In the genomic region with DNA sequence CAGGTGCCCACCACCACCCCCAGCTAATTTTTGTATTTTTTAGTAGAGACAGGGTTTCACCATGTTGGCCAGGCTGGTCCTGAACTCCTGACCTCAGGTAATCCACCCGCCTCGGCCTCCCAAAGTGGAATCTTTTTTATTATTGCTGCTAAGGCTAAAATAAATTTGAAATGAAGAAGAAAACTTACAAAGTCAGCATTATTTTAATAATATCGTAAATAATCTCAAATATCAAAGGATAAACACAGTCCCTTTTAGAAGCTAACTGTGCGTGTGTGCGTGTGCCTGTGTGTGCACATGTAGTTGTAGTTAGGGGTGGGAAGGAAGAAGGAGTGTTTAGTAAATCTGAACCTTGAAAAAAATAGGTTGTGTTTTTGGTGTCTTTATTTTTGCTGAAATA, we compare ENCODE assay signal across 6 cellular contexts.
DNase-seq lines count a peak whose midpoint lies in the region; ATAC-seq, FAIRE-seq and TF ChIP-seq lines count a peak whose summit lies in the region.
"Not testable (repeated sequence)": the region's sequence is repeated elsewhere in the genome, so short reads cannot be mapped to it uniquely, and the experiment has no call there.

No MANE protein-coding gene starts in this region.

- H3K27me3 ChIP-seq in IMR-90 (ENCODE audit: control insufficient read depth, insufficient read depth, low read length); K562 (ENCODE audit: control insufficient read depth in 2 of 2, insufficient read depth in 2 of 2, low read length in 2 of 2); HepG2 (ENCODE audit: control insufficient read depth in 1 of 2, insufficient read depth in 2 of 2, low read length in 2 of 2): not testable (repeated sequence)

- not testable (repeated sequence) for H2BK15ac ChIP-seq in IMR-90 (ENCODE audit: low read depth, low read length)

- not testable (repeated sequence) for H3K4ac ChIP-seq in IMR-90 (ENCODE audit: low read depth, low read length)

- ATAC-seq in A549; IMR-90 (ENCODE audit: low read depth); T-helper 17 cell; K562; HepG2: not testable (repeated sequence)

- H3K4me3 ChIP-seq in A549; IMR-90 (ENCODE audit: insufficient read depth, low read depth, low read length); K562; HepG2 (replicated peaks in 1 of 3; ENCODE audit: insufficient read depth in 1 of 3, low read depth in 2 of 3, low read length in 3 of 3): not testable (repeated sequence)

- DNase-seq in A549 (ENCODE audit: low read depth in 1 of 2, low spot score in 1 of 2); IMR-90; T-helper 17 cell; K562 (ENCODE audit: extremely low read depth in 1 of 4, low spot score in 3 of 4); HepG2 (ENCODE audit: low spot score): not testable (repeated sequence)

- H3K27ac ChIP-seq in A549; IMR-90 (ENCODE audit: insufficient read depth, low read length); K562 (ENCODE audit: extremely low read depth, low read depth, low read length); HepG2 (ENCODE audit: extremely low read length, insufficient read depth, low read length): not testable (repeated sequence)

- H3K4me2 ChIP-seq in A549; IMR-90 (ENCODE audit: low read depth, low read length); K562 (ENCODE audit: insufficient read depth, low read length); HepG2 (ENCODE audit: low read depth, low read length): not testable (repeated sequence)

- H3K79me1 ChIP-seq in IMR-90 (ENCODE audit: low read depth in 1 of 2, low read length in 2 of 2) = peaks cover 18 to 32% of the 10 kb centered on the region in 2 experiments

- not testable (repeated sequence) for TF ChIP-seq CTCF in A549 (IDR thresholded peaks at IDR 0.05); IMR-90 (conservative IDR thresholded peaks at IDR 0.05; ENCODE audit: low read depth, low read length); K562 (IDR thresholded peaks at IDR 0.05 in 2 of 3, conservative IDR thresholded peaks at IDR 0.05 in 1 of 3; ENCODE audit: insufficient read depth in 2 of 3, low read depth in 1 of 3, low read length in 3 of 3); HepG2 (CRISPR knock-in tag; IDR thresholded peaks at IDR 0.05)

- H3K27me3 Mint-ChIP-seq in T-helper 17 cell; activated naive CD8-positive, alpha-beta T cell: not testable (repeated sequence)

- FAIRE-seq in A549 (lab: Jason Lieb, UNC); K562 (lab: Jason Lieb, UNC); HepG2 (lab: Jason Lieb, UNC): not testable (repeated sequence)

- not testable (repeated sequence) for TF ChIP-seq EP300 in A549 (IDR thresholded peaks at IDR 0.05); K562 (IDR thresholded peaks at IDR 0.05; ENCODE audit: low read length); HepG2 (IDR thresholded peaks at IDR 0.05; ENCODE audit: low read depth in 2 of 2, low read length in 2 of 2); HepG2 (CRISPR knock-in tag; IDR thresholded peaks at IDR 0.05; ENCODE audit: borderline replicate concordance)

- H3K27ac Mint-ChIP-seq in T-helper 17 cell = peak overlapping the region; percentile 11
- peak overlapping the region; percentile 36 for H3K27ac Mint-ChIP-seq in activated naive CD8-positive, alpha-beta T cell

- intact Hi-C loops in IMR-90 (cut with micrococcal nuclease); K562 (cut with micrococcal nuclease); HepG2 (cut with micrococcal nuclease; ENCODE audit: unreplicated experiment): not testable (repeated sequence)

- not testable (repeated sequence) for H4K5ac ChIP-seq in IMR-90 (ENCODE audit: low read depth, low read length)

- not testable (repeated sequence) for TF ChIP-seq POLR2A in A549 (IDR thresholded peaks at IDR 0.05; ENCODE audit: low read length); IMR-90 (IDR thresholded peaks at IDR 0.05; ENCODE audit: low read depth, low read length); K562 (conservative IDR thresholded peaks at IDR 0.05); HepG2 (IDR thresholded peaks at IDR 0.05; ENCODE audit: insufficient read depth in 1 of 2, low read depth in 2 of 2, low read length in 2 of 2)

- H3K36me3 ChIP-seq in IMR-90 (ENCODE audit: control insufficient read depth, insufficient read depth, low read length); K562 (ENCODE audit: control insufficient read depth, insufficient read depth, low read length); HepG2 (replicated peaks in 1 of 2; ENCODE audit: control insufficient read depth in 1 of 2, insufficient read depth in 2 of 2, low read length in 2 of 2): not testable (repeated sequence)

- H4K91ac ChIP-seq in IMR-90 (ENCODE audit: insufficient read depth, low read depth, low read length) = not testable (repeated sequence)

- not testable (repeated sequence) for H3K9ac ChIP-seq in IMR-90 (ENCODE audit: low read depth, low read length); K562 (ENCODE audit: insufficient read depth in 1 of 2, low read depth in 2 of 2, low read length in 2 of 2); HepG2 (ENCODE audit: insufficient read depth, low read depth, low read length)

- not testable (repeated sequence) for TF ChIP-seq RAD21 in A549 (conservative IDR thresholded peaks at IDR 0.05 in 1 of 2, IDR thresholded peaks at IDR 0.05 in 1 of 2); IMR-90 (IDR thresholded peaks at IDR 0.05; ENCODE audit: low read length); K562 (CRISPR knock-in tag; conservative IDR thresholded peaks at IDR 0.05 in 1 of 2, IDR thresholded peaks at IDR 0.05 in 1 of 2); HepG2 (CRISPR knock-in tag; IDR thresholded peaks at IDR 0.05)

- in situ Hi-C loops in IMR-90 (cut with MboI; ENCODE audit: low sequenced_read_pairs); K562 (cut with MboI); HepG2 (cut with HindIII; ENCODE audit: extremely low pct_ligation_motif_present, low pct_unique_long_range_greater_than_20kb): not testable (repeated sequence)

- H2AK9ac ChIP-seq in IMR-90 (replicated peaks; ENCODE audit: low read depth, low read length, poor library complexity) = not testable (repeated sequence)

- not testable (repeated sequence) for H3K79me2 ChIP-seq in K562 (ENCODE audit: control insufficient read depth, insufficient read depth, low read length); HepG2 (ENCODE audit: insufficient read depth, low read length)

- H3K56ac ChIP-seq in IMR-90 (ENCODE audit: extremely low read depth, insufficient read depth, low read length) = not testable (repeated sequence)

- H4K20me1 ChIP-seq in IMR-90 (ENCODE audit: insufficient read depth, low read length); K562 (replicated peaks; ENCODE audit: control insufficient read depth, insufficient read depth, low read length); HepG2 (ENCODE audit: insufficient read depth, low read length): not testable (repeated sequence)

- not testable (repeated sequence) for H3K4me1 Mint-ChIP-seq in T-helper 17 cell
- peaks cover 36% of the 10 kb centered on the region for H3K4me1 Mint-ChIP-seq in activated naive CD8-positive, alpha-beta T cell (ENCODE audit: low read depth)

- H3K9me3 Mint-ChIP-seq in activated naive CD8-positive, alpha-beta T cell (ENCODE audit: low read depth) = not testable (repeated sequence)

- not testable (repeated sequence) for H3K36me3 Mint-ChIP-seq in T-helper 17 cell (ENCODE audit: low read depth); activated naive CD8-positive, alpha-beta T cell

- peaks cover 18% of the 10 kb centered on the region for H3K9me1 ChIP-seq in IMR-90 (ENCODE audit: insufficient read depth, low read length)
- not testable (repeated sequence) for H3K9me1 ChIP-seq in K562 (ENCODE audit: control insufficient read depth, insufficient read depth, low read length)

- not testable (repeated sequence) for H2BK5ac ChIP-seq in IMR-90 (ENCODE audit: low read depth, low read length, poor library complexity, severe bottlenecking)

- not testable (repeated sequence) for H3K4me1 ChIP-seq in A549; IMR-90 (ENCODE audit: control insufficient read depth, insufficient read depth, low read length); K562 (replicated peaks in 1 of 2; ENCODE audit: control insufficient read depth in 2 of 2, insufficient read depth in 2 of 2, low read length in 2 of 2); HepG2 (ENCODE audit: insufficient read depth, low read length)

- 93% methylated on average over 5 of the region's 5 CpGs for WGBS in A549 (ENCODE audit: missing lambda C conversion rate)
- WGBS in IMR-90 (ENCODE audit: extremely low coverage in 2 of 2, insufficient read length in 1 of 2), 2 experiments = no CpG with 5 or more reads among the region's 5 CpGs
- 0% methylated on average over 4 of the region's 5 CpGs for WGBS in K562 (ENCODE audit: insufficient coverage, low coverage, missing lambda C conversion rate)
- 31% methylated on average over 5 of the region's 5 CpGs for WGBS in HepG2 (ENCODE audit: low lambda C conversion rate)

- not testable (repeated sequence) for H2AK5ac ChIP-seq in IMR-90 (ENCODE audit: low read depth, low read length)

- POLR2A ChIA-PET in A549 (lab: Yijun Ruan, JAX); IMR-90 (lab: Charles Lee; ENCODE audit: unreplicated experiment); K562 (lab: Yijun Ruan, JAX); HepG2 (lab: Yijun Ruan, JAX): not testable (repeated sequence)

- H2BK120ac ChIP-seq in IMR-90 (ENCODE audit: low read depth, low read length) = not testable (repeated sequence)

- dilution Hi-C loops in IMR-90 (cut with HindIII; ENCODE audit: low sequenced_read_pairs, unreplicated experiment) = not testable (repeated sequence)

- not testable (repeated sequence) for H3K9me3 ChIP-seq in A549; IMR-90 (ENCODE audit: control insufficient read depth, insufficient read depth, low read length); T-helper 17 cell (ENCODE audit: control insufficient read depth, low read length, poor library complexity, severe bottlenecking); K562 (replicated peaks; ENCODE audit: control insufficient read depth, insufficient read depth, low read depth, low read length); HepG2 (ENCODE audit: low read length)

- H2AFZ ChIP-seq in IMR-90 (replicated peaks; ENCODE audit: low read length, poor library complexity); K562 (ENCODE audit: low read depth, low read length); HepG2 (ENCODE audit: low read length): not testable (repeated sequence)

- CTCF ChIA-PET in A549 (lab: Yijun Ruan, JAX); IMR-90 (lab: Yijun Ruan, JAX); K562 (lab: Yijun Ruan, JAX; ENCODE audit: low intra/inter-chr PET ratio); HepG2 (lab: Yijun Ruan, JAX; ENCODE audit: low intra/inter-chr PET ratio, low total read pairs): not testable (repeated sequence)

- not testable (repeated sequence) for H4K8ac ChIP-seq in IMR-90 (ENCODE audit: low read depth in 2 of 2, low read length in 2 of 2)

- not testable (repeated sequence) for H3K23ac ChIP-seq in IMR-90 (ENCODE audit: low read depth, low read length)

- not testable (repeated sequence) for H3K4me3 Mint-ChIP-seq in T-helper 17 cell; activated naive CD8-positive, alpha-beta T cell

- not testable (repeated sequence) for BruUV-seq in IMR-90 (replicated peaks; lab: Mats Ljungman, UMichigan); K562 (replicated peaks; lab: Mats Ljungman, UMichigan); HepG2 (replicated peaks; lab: Mats Ljungman, UMichigan)

- not testable (repeated sequence) for H3K18ac ChIP-seq in IMR-90 (ENCODE audit: low read depth, low read length)

- not testable (repeated sequence) for H3K14ac ChIP-seq in IMR-90 (replicated peaks; ENCODE audit: low read depth, low read length)

- not testable (repeated sequence) for H2BK20ac ChIP-seq in IMR-90 (ENCODE audit: low read depth, low read length)
